In genomic region chr9:136314944-136315343, GRCh38 we compare ENCODE assay signal across 17 cellular contexts. TPM values are rescaled to one million over a fixed set of nuclear protein-coding genes. Genes with fewer than 3 reads are reported as not detected.
DNase-seq lines count a peak whose midpoint lies in the region; ATAC-seq and TF ChIP-seq lines count a peak whose summit lies in the region.
"Had no signal": no experiment of that assay in that cellular context is flagged by ENCODE, and none has a peak within 500 bp of the region (broad histone marks: within the 10 kb centered on the region; RNA-seq: fewer than 3 reads in every experiment).

No MANE protein-coding gene starts in this region.

- H3K4me1 ChIP-seq in BLaER1 = peaks cover 78% of the 10 kb centered on the region

- H3K4me3 Mint-ChIP-seq in IgD-negative memory B cell (no peak overlapping the region), natural killer cell (peak overlapping the region; percentile 89)
- H3K4me3 Mint-ChIP-seq in central memory CD8-positive, alpha-beta T cell = peak overlapping the region; percentile 74
- H3K4me3 Mint-ChIP-seq: CD14-positive monocyte; CD8-positive, alpha-beta T cell had no signal

- H3K36me3 Mint-ChIP-seq in IgD-negative memory B cell (peaks cover 3% of the 10 kb centered on the region), natural killer cell (no peaks in the 10 kb centered on the region)
- peaks cover 21% of the 10 kb centered on the region for H3K36me3 Mint-ChIP-seq in central memory CD8-positive, alpha-beta T cell (ENCODE audit: insufficient read depth)
- H3K36me3 Mint-ChIP-seq: CD8-positive, alpha-beta T cell had no signal

- H3K4me2 ChIP-seq in BLaER1 = no peak overlapping the region

- no peak for TF ChIP-seq CTCF in natural killer cell (IDR thresholded peaks at IDR 0.05)

- H3K36me3 ChIP-seq in BLaER1 = 0 out of 2 replicates have a peak, but pooled peaks cover 11% of the 10 kb centered on the region
- H3K36me3 ChIP-seq: BE2C had no signal

- no peak overlapping the region for H3K4me3 ChIP-seq in BLaER1

- no peaks in the 10 kb centered on the region for H3K27me3 ChIP-seq in BLaER1
- H3K27me3 ChIP-seq: BE2C had no signal

- H3K9me3 ChIP-seq in BLaER1 = peaks cover 25% of the 10 kb centered on the region

- no peak for ATAC-seq in central memory CD8-positive, alpha-beta T cell (replicated peaks; ENCODE audit: extremely low read depth, poor library complexity, severe bottlenecking)
- no peak for ATAC-seq in natural killer cell
- no peak for ATAC-seq in HG02571 (IDR thresholded peaks at IDR 0.05; ENCODE audit: unreplicated experiment)
- ATAC-seq: CD8-positive, alpha-beta T cell had no signal

- intact Hi-C loops in natural killer cell (cut with micrococcal nuclease) = loop anchor here (10.0 kb wide), 3 partner anchors 50 to 1400 kb away; partner anchors contain the start of genes DNLZ and SNAPC4

- H3K9me3 Mint-ChIP-seq in IgD-negative memory B cell = peaks cover 5 to 6% (median 6%) of the 10 kb centered on the region in 3 donors
- H3K9me3 Mint-ChIP-seq in central memory CD8-positive, alpha-beta T cell = peaks cover 17% of the 10 kb centered on the region
- H3K9me3 Mint-ChIP-seq in natural killer cell = peaks cover 4 to 8% of the 10 kb centered on the region in 2 donors
- H3K9me3 Mint-ChIP-seq: CD8-positive, alpha-beta T cell had no signal

- peak overlapping the region in 2 of 3 donors; percentile 16 to 41 for H3K27ac Mint-ChIP-seq in IgD-negative memory B cell
- H3K27ac Mint-ChIP-seq in central memory CD8-positive, alpha-beta T cell (ENCODE audit: low read depth) = peak overlapping the region; percentile 95
- peak overlapping the region; percentile 95 to 99 for H3K27ac Mint-ChIP-seq in natural killer cell
- H3K27ac Mint-ChIP-seq: CD8-positive, alpha-beta T cell had no signal

- 0 out of 2 replicates have a peak overlapping the region, but pooled peaks have one; percentile 96 for H3K27ac ChIP-seq in BLaER1

- peaks cover 16% of the 10 kb centered on the region for H3K27me3 Mint-ChIP-seq in IgD-negative memory B cell
- no peaks in the 10 kb centered on the region for H3K27me3 Mint-ChIP-seq in central memory CD8-positive, alpha-beta T cell
- peaks cover 0 to 8% of the 10 kb centered on the region in 2 donors for H3K27me3 Mint-ChIP-seq in natural killer cell (ENCODE audit: low read depth in 2 of 2)

- H4K20me1 ChIP-seq in BLaER1 = no peaks in the 10 kb centered on the region

- DNase-seq in central memory CD8-positive, alpha-beta T cell (ENCODE audit: low spot score in 2 of 2) = no peak
- DNase-seq in natural killer cell (no peak), SIG-M5 treated with dmso at 0.1 percent for 504 hours (lab: John Stamatoyannopoulos, UW; ENCODE audit: unreplicated experiment) (no peak)
- DNase-seq in activated CD4-positive, alpha-beta T cell treated with anti-CD3 and anti-CD28 coated beads, Interleukin-2, amount 50 U/mL, for 48 hours = no peak
- DNase-seq: BE2C; CD8-positive, alpha-beta T cell; COR-L47; DMS153; DMS79 treated with DMSO at 0.1 percent for 48 hours; EL; GOT3; HCEC 1CT had no signal

- no peak overlapping the region for H3K9ac ChIP-seq in BLaER1

- H3K4me1 Mint-ChIP-seq in IgD-negative memory B cell = peaks cover 0 to 6% (median 1%) of the 10 kb centered on the region in 3 donors
- peaks cover 23% of the 10 kb centered on the region for H3K4me1 Mint-ChIP-seq in central memory CD8-positive, alpha-beta T cell
- peaks cover 33 to 35% of the 10 kb centered on the region in 2 donors for H3K4me1 Mint-ChIP-seq in natural killer cell
- H3K4me1 Mint-ChIP-seq: CD14-positive monocyte had no signal

RNA-seq across cellular contexts. Expression of gene CCDC187, which starts 11.1 kb away (rescaled TPM):
- 0.15 TPM for polyA plus RNA-seq in IgD-negative memory B cell
- total RNA-seq in natural killer cell = under 1 TPM in 1 of 3 donors, not detected in 2; 0.18 TPM
- polyA plus RNA-seq: AG04450, CD14-positive monocyte had no signal

RNA-seq across cellular contexts. Expression of gene GPSM1, which starts 12.4 kb away (rescaled TPM):
- polyA plus RNA-seq in IgD-negative memory B cell = not detected
- 1 to 10 TPM; 2.6 to 4.2 (median 3.4) TPM for total RNA-seq in natural killer cell

RNA-seq across cellular contexts. Expression of gene DNLZ, which starts 48.6 kb away (rescaled TPM):
- 78.0 TPM for polyA plus RNA-seq in IgD-negative memory B cell
- total RNA-seq in natural killer cell = 10 to 100 TPM; 24.6 to 34.8 (median 28.9) TPM

RNA-seq across cellular contexts. Expression of gene CARD9, which starts 58.5 kb away (rescaled TPM):
- 0.26 TPM for polyA plus RNA-seq in IgD-negative memory B cell
- 1 to 10 TPM; 1.6 to 4.2 (median 4.0) TPM for total RNA-seq in natural killer cell

Comparison
In these comparisons a context has a peak if more than half of its experiments do, and no peak if none do; other contexts are left out.
1. H3K27ac Mint-ChIP-seq: peak in every context shown above with its lines; median percentile 97 in natural killer cell; 95 in central memory CD8-positive, alpha-beta T cell; 28 in IgD-negative memory B cell.
2. H3K4me3 Mint-ChIP-seq: peak in central memory CD8-positive, alpha-beta T cell (single experiment) and natural killer cell (single experiment); none in IgD-negative memory B cell (0 of 4).